Comparison of ENCODE assay signal across 10 cellular contexts in genomic region chr3:194740859-194741486, GRCh38. TPM values are rescaled to one million over a fixed set of nuclear protein-coding genes. Genes with fewer than 3 reads are reported as not detected.
A peak's percentile ranks its signal among the peaks of the same experiment; 100 is the strongest.
DNase-seq lines count a peak whose midpoint lies in the region; ATAC-seq and TF ChIP-seq lines count a peak whose summit lies in the region.
"Had no signal": no experiment of that assay in that cellular context is flagged by ENCODE, and none has a peak within 500 bp of the region (broad histone marks: within the 10 kb centered on the region; RNA-seq: fewer than 3 reads in every experiment).

No MANE protein-coding gene starts in this region.

- H3K4me3 Mint-ChIP-seq in CD8-positive, alpha-beta T cell = no peak overlapping the region
- H3K4me3 Mint-ChIP-seq in activated CD4-positive, alpha-beta T cell treated with anti-CD3 and anti-CD28 coated beads, Interleukin-2, amount 10 ng/mL, durations not matched to agents 24 days and 14 days = no peak overlapping the region
- H3K4me3 Mint-ChIP-seq in effector memory CD8-positive, alpha-beta T cell = no peak overlapping the region

- H3K27ac ChIP-seq in left lung = no peak overlapping the region
- no peak overlapping the region for H3K27ac ChIP-seq in CD8-positive, alpha-beta T cell (ENCODE audit: low read depth, low read length)
- H3K27ac ChIP-seq: testis had no signal

- H3K36me3 ChIP-seq in left lung = no peaks in the 10 kb centered on the region
- no peaks in the 10 kb centered on the region for H3K36me3 ChIP-seq in CD8-positive, alpha-beta T cell (ENCODE audit: insufficient read depth, low read length)

- peaks cover 11% of the 10 kb centered on the region for H3K27me3 Mint-ChIP-seq in CD8-positive, alpha-beta T cell (ENCODE audit: low read depth)
- peaks cover 13% of the 10 kb centered on the region for H3K27me3 Mint-ChIP-seq in activated CD4-positive, alpha-beta T cell treated with anti-CD3 and anti-CD28 coated beads, Interleukin-2, amount 10 ng/mL, durations not matched to agents 24 days and 14 days
- peaks cover 33 to 37% of the 10 kb centered on the region in 2 donors for H3K27me3 Mint-ChIP-seq in effector memory CD8-positive, alpha-beta T cell

- no peaks in the 10 kb centered on the region for H3K36me3 Mint-ChIP-seq in CD8-positive, alpha-beta T cell
- H3K36me3 Mint-ChIP-seq in activated CD4-positive, alpha-beta T cell treated with anti-CD3 and anti-CD28 coated beads, Interleukin-2, amount 10 ng/mL, durations not matched to agents 24 days and 14 days (ENCODE audit: low read depth) = no peaks in the 10 kb centered on the region
- no peaks in the 10 kb centered on the region for H3K36me3 Mint-ChIP-seq in effector memory CD8-positive, alpha-beta T cell (ENCODE audit: insufficient read depth)

- no peak overlapping the region for H3K4me3 ChIP-seq in AG10803 (ENCODE audit: low read length)
- H3K4me3 ChIP-seq in left lung = no peak overlapping the region
- H3K4me3 ChIP-seq in CD8-positive, alpha-beta T cell (ENCODE audit: low read depth, low read length) = no peak overlapping the region
- H3K4me3 ChIP-seq: testis had no signal

- no peak overlapping the region for H3K27ac Mint-ChIP-seq in CD8-positive, alpha-beta T cell
- H3K27ac Mint-ChIP-seq in activated CD4-positive, alpha-beta T cell treated with anti-CD3 and anti-CD28 coated beads, Interleukin-2, amount 10 ng/mL, durations not matched to agents 24 days and 14 days = no peak overlapping the region
- H3K27ac Mint-ChIP-seq in effector memory CD8-positive, alpha-beta T cell = peak overlapping the region in 1 of 2 donors; percentile 26

- H3K4me1 Mint-ChIP-seq in CD8-positive, alpha-beta T cell (ENCODE audit: low read depth) = no peaks in the 10 kb centered on the region
- H3K4me1 Mint-ChIP-seq in activated CD4-positive, alpha-beta T cell treated with anti-CD3 and anti-CD28 coated beads, Interleukin-2, amount 10 ng/mL, durations not matched to agents 24 days and 14 days = no peaks in the 10 kb centered on the region
- H3K4me1 Mint-ChIP-seq in effector memory CD8-positive, alpha-beta T cell (ENCODE audit: low read depth in 2 of 2) = no peaks in the 10 kb centered on the region

- CTCF ChIA-PET in CD8-positive, alpha-beta T cell (lab: Charles Lee) = no interaction called here

- H3K27me3 ChIP-seq in left lung = no peaks in the 10 kb centered on the region
- no peaks in the 10 kb centered on the region for H3K27me3 ChIP-seq in CD8-positive, alpha-beta T cell (ENCODE audit: insufficient read depth, low read length)
- H3K27me3 ChIP-seq: testis had no signal

- no peaks in the 10 kb centered on the region for H3K9me3 Mint-ChIP-seq in CD8-positive, alpha-beta T cell
- H3K9me3 Mint-ChIP-seq in activated CD4-positive, alpha-beta T cell treated with anti-CD3 and anti-CD28 coated beads, Interleukin-2, amount 10 ng/mL, durations not matched to agents 24 days and 14 days = no peaks in the 10 kb centered on the region
- H3K9me3 Mint-ChIP-seq in effector memory CD8-positive, alpha-beta T cell = no peaks in the 10 kb centered on the region

- peaks cover 0 to 5% of the 10 kb centered on the region in 2 donors for H3K9me3 ChIP-seq in left lung
- no peaks in the 10 kb centered on the region for H3K9me3 ChIP-seq in CD8-positive, alpha-beta T cell (ENCODE audit: low read length)
- H3K9me3 ChIP-seq: testis had no signal

- TF ChIP-seq CTCF in AG10803 (conservative IDR thresholded peaks at IDR 0.05; ENCODE audit: low read length) (no peak), left lung (IDR thresholded peaks at IDR 0.05) (no peak)
- TF ChIP-seq CTCF in CD8-positive, alpha-beta T cell (IDR thresholded peaks at IDR 0.05) = no peak

- DNase-seq in AG10803 (ENCODE audit: low read depth) (peak; percentile 39), HK-2 (ENCODE audit: unreplicated experiment) (peak; percentile 75), astrocyte of the hippocampus (ENCODE audit: low read depth, low spot score) (peak; percentile 86), left lung (peak in 1 of 2 donors; percentile 65), T1000 (lab: John Stamatoyannopoulos, UW) (no peak)
- DNase-seq in CD8-positive, alpha-beta T cell = no peak
- DNase-seq in activated CD4-positive, alpha-beta T cell treated with anti-CD3 and anti-CD28 coated beads, Interleukin-2, amount 10 ng/mL, durations not matched to agents 24 days and 14 days = no peak
- DNase-seq in effector memory CD8-positive, alpha-beta T cell = no peak
- DNase-seq: stimulated activated CD4-positive, alpha-beta T cell treated with anti-CD3 and anti-CD28 coated beads, Interleukin-15, amount 100 ng/mL, for 24 hours; testis had no signal

- ATAC-seq in left lung = peak; percentile 87
- ATAC-seq in CD8-positive, alpha-beta T cell = no peak
- no peak for ATAC-seq in effector memory CD8-positive, alpha-beta T cell (replicated peaks)

- peaks cover 0 to 15% of the 10 kb centered on the region in 2 donors for H3K4me1 ChIP-seq in left lung
- peaks cover 10% of the 10 kb centered on the region for H3K4me1 ChIP-seq in CD8-positive, alpha-beta T cell (ENCODE audit: insufficient read depth, low read length)

- POLR2A ChIA-PET in CD8-positive, alpha-beta T cell (lab: Charles Lee) = no interaction called here

- intact Hi-C loops in left lung (cut with DNase I) = no loop called here
- intact Hi-C loops in CD8-positive, alpha-beta T cell (cut with DNase I, micrococcal nuclease) = no loop called here
- intact Hi-C loops in activated CD4-positive, alpha-beta T cell treated with anti-CD3 and anti-CD28 coated beads, Interleukin-2, amount 10 ng/mL, durations not matched to agents 24 days and 14 days (cut with micrococcal nuclease) = no loop called here

RNA-seq across cellular contexts. Expression of gene FAM43A, which starts 55.3 kb away (rescaled TPM):
- total RNA-seq in left lung = 1 to 10 TPM; 6.4 to 8.8 TPM
- total RNA-seq in CD8-positive, alpha-beta T cell = 10 to 100 TPM; 12.7 to 13.0 TPM
- total RNA-seq in activated CD4-positive, alpha-beta T cell treated with anti-CD3 and anti-CD28 coated beads, Interleukin-2, amount 10 ng/mL, durations not matched to agents 24 days and 14 days = 7.0 TPM in 2 replicates

Comparison
In these comparisons a context has a peak if more than half of its experiments do, and no peak if none do; other contexts are left out.
1. DNase-seq: peak in AG10803 (single experiment), HK-2 (single experiment) and astrocyte of the hippocampus (single experiment); none in CD8-positive, alpha-beta T cell (0 of 7), activated CD4-positive, alpha-beta T cell treated with anti-CD3 and anti-CD28 coated beads, Interleukin-2, amount 10 ng/mL, durations not matched to agents 24 days and 14 days (single experiment), effector memory CD8-positive, alpha-beta T cell (0 of 3) and T1000 (single experiment).